In the genomic region with DNA sequence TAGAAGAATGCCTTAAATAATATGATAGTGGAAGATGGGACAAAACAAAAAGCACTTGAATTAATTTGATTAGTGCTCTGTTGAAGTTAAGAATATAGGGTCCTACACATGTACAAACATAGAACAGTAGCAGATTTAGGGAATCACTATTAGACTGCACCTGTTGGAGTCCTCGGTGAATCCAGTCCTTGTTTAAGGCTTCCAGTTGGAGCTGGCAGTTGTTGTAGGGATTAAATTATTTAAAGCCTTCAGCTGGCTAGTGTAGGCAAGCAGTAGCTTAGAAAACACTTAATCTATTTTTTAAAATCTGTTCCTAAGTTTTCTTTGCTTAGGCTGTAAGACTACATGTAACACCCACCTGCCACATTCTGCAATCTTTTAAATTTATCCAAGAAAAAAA, we compare ENCODE assay signal across 29 cellular contexts.
"Had no signal": no experiment of that assay in that cellular context is flagged by ENCODE, and none has a peak within 500 bp of the region (broad histone marks: within the 10 kb centered on the region; RNA-seq: fewer than 3 reads in every experiment).

No MANE protein-coding gene starts in this region.

- H3K27ac ChIP-seq: ascending aorta, cardiac muscle cell had no signal

- ATAC-seq: activated CD8-positive, alpha-beta T cell treated with anti-CD3 and anti-CD28 coated beads for 36 hours; activated T-cell treated with anti-CD3 and anti-CD28 coated beads, Interleukin-2, amount 50 U/mL, for 72 hours; activated T-helper 17 cell treated with anti-CD3 and anti-CD28 coated beads, Interleukin-2, amount 50 U/mL, for 72 hours; K562; Panc1 had no signal

- H3K4me1 ChIP-seq: ascending aorta had no signal

- H3K36me3 ChIP-seq: ascending aorta, cardiac muscle cell had no signal

- DNase-seq: activated CD4-positive, alpha-beta T cell treated with anti-CD3 and anti-CD28 coated beads, Interleukin-2, amount 10 ng/mL, durations not matched to agents 24 days and 14 days; activated CD4-positive, alpha-beta T cell treated with anti-CD3 and anti-CD28 coated beads, Interleukin-2, amount 50 U/mL, for 4 hours; activated CD8-positive, alpha-beta T cell treated with anti-CD3 and anti-CD28 coated beads for 36 hours; activated effector memory CD4-positive, alpha-beta T cell treated with anti-CD3 and anti-CD28 coated beads, Interleukin-2, amount 50 U/mL, for 16 hours; activated naive CD4-positive, alpha-beta T cell treated with Interleukin-2 at 50 U/mL for 16 hours; activated naive CD8-positive, alpha-beta T cell treated with anti-CD3 and anti-CD28 coated beads, Interleukin-2, amount 10 ng/mL, durations not matched to agents 7 days and 5 days; activated T-cell treated with anti-CD3 and anti-CD28 coated beads, Interleukin-2, amount 50 U/mL, for 1 hour; activated T-cell treated with anti-CD3 and anti-CD28 coated beads, Interleukin-2, amount 50 U/mL, for 72 hours; amygdala; NCI-H1092 treated with DMSO at 0.1 percent for 48 hours; NCI-H1417; NCI-H146; NCI-H187; NCI-H2081; NCI-H2171 treated with DMSO at 0.1 percent for 48 hours; NCI-H2227 treated with DMSO at 0.1 percent for 48 hours; NCI-H446; NCI-H510A treated with DMSO at 0.1 percent for 48 hours; RPMI8226; SHP77 treated with DMSO at 0.1 percent for 48 hours; SW 1271; T-helper 1 cell; T-helper 2 cell; T-helper 9 cell had no signal

- H3K9me3 ChIP-seq: ascending aorta had no signal

- H3K4me3 ChIP-seq: ascending aorta, cardiac muscle cell, K562 had no signal

- H3K27me3 ChIP-seq: ascending aorta, cardiac muscle cell had no signal
